In the genomic region with DNA sequence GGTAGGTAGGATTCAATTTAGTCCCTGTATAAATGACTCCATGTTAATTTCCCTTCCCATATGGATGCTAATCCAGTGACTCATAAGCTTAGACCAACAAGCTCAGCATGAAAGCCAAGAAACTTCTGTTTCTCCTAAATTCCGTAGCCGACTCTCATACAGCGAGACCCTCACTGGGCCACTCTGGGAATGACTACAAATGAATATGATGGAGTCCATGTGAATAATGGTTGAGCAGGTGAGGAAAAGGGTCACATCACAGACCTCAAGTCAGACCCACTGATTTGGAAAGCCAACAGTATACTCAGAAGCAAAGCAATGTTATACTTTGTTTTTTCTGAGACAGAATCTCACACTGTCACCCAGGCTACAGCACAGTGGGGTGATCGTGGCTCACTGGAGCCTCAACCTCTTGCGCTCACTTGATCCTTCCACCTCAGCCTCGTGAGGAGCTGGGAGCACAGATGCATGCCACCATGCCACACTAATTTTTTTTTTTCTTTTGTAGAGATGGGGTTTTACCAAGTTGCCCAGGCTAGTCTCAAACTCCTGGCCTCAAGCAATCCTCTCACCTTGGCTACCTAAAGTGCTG, we compare ENCODE assay signal across 10 cellular contexts. TPM values are rescaled to one million over a fixed set of nuclear protein-coding genes. Genes with fewer than 3 reads are reported as not detected.
DNase-seq lines count a peak whose midpoint lies in the region; ATAC-seq, FAIRE-seq and TF ChIP-seq lines count a peak whose summit lies in the region.
"Had no signal": no experiment of that assay in that cellular context is flagged by ENCODE, and none has a peak within 500 bp of the region (broad histone marks: within the 10 kb centered on the region; RNA-seq: fewer than 3 reads in every experiment).

No MANE protein-coding gene starts in this region.

- DNase-seq in GM23338 (ENCODE audit: low spot score): peak; percentile 53
- peak; percentile 39 for DNase-seq in RCC 7860 (ENCODE audit: low spot score)
- peak; percentile 78 to 94 for DNase-seq in fibroblast of lung (ENCODE audit: low read depth in 2 of 2)
- DNase-seq in skeletal muscle cell (ENCODE audit: low read depth): peak; percentile 55
- DNase-seq in GM10266 (ENCODE audit: extremely low spot score): no peak
- no peak for DNase-seq in putamen (ENCODE audit: low spot score)
- no peak for DNase-seq in lower lobe of right lung
- DNase-seq: midbrain, NCI-H187 had no signal

- H3K9me3 Mint-ChIP-seq in GM23338: no peaks in the 10 kb centered on the region

- H3K4me2 ChIP-seq in GM23338 (no peak overlapping the region), fibroblast of lung (ENCODE audit: extremely low read depth, insufficient read depth, low read length) (no peak overlapping the region)

- H3K36me3 Mint-ChIP-seq in GM23338 (ENCODE audit: low read depth): peaks cover 59% of the 10 kb centered on the region

- 0 out of 2 replicates have a peak, but pooled peaks cover 8% of the 10 kb centered on the region for H3K79me2 ChIP-seq in GM23338 (replicated peaks; ENCODE audit: insufficient read depth)
- no peaks in the 10 kb centered on the region for H3K79me2 ChIP-seq in fibroblast of lung (ENCODE audit: control insufficient read depth, insufficient read depth, low read length)

- H3K4me1 ChIP-seq in GM23338 (ENCODE audit: insufficient read depth) (no peaks in the 10 kb centered on the region), fibroblast of lung (ENCODE audit: control insufficient read depth, extremely low read depth, insufficient read depth, low read length) (peaks cover 11% of the 10 kb centered on the region), lower lobe of right lung (peaks cover 8% of the 10 kb centered on the region)

- H3K36me3 ChIP-seq in GM23338 (ENCODE audit: insufficient read depth) (peaks cover 49% of the 10 kb centered on the region), fibroblast of lung (ENCODE audit: control insufficient read depth, insufficient read depth, low read length) (peaks cover 17% of the 10 kb centered on the region), lower lobe of right lung (peaks cover 58% of the 10 kb centered on the region)

- peaks cover 10% of the 10 kb centered on the region; the same call in 2 of the 3 replicates for H3K4me1 Mint-ChIP-seq in GM23338

- no peaks in the 10 kb centered on the region for H3K27me3 Mint-ChIP-seq in GM23338 (ENCODE audit: insufficient read depth, low read depth, poor library complexity)

- H3K9ac ChIP-seq in fibroblast of lung (ENCODE audit: insufficient read depth, low read length): no peak overlapping the region

- no peaks in the 10 kb centered on the region for H3K9me2 ChIP-seq in GM23338 (ENCODE audit: insufficient read depth)

- H3K4me3 Mint-ChIP-seq in GM23338: no peak overlapping the region

- intact Hi-C loops in lower lobe of right lung (cut with DNase I): no loop called here

- H3K27ac ChIP-seq in GM23338 (ENCODE audit: low read depth) (peak overlapping the region; percentile 91), fibroblast of lung (ENCODE audit: insufficient read depth, low read length) (peak overlapping the region; percentile 41), lower lobe of right lung (no peak overlapping the region)

- no peaks in the 10 kb centered on the region for H3K9me3 ChIP-seq in fibroblast of lung (ENCODE audit: control insufficient read depth, insufficient read depth, low read depth, low read length)
- no peaks in the 10 kb centered on the region for H3K9me3 ChIP-seq in lower lobe of right lung

- no peaks in the 10 kb centered on the region for H3K27me3 ChIP-seq in GM23338 (ENCODE audit: insufficient read depth)
- H3K27me3 ChIP-seq in fibroblast of lung (ENCODE audit: control insufficient read depth, insufficient read depth, low read length): no peaks in the 10 kb centered on the region
- no peaks in the 10 kb centered on the region for H3K27me3 ChIP-seq in lower lobe of right lung (ENCODE audit: low read depth)

- ATAC-seq in GM23338 (peak; percentile 34), lower lobe of right lung (no peak)

- H2AFZ ChIP-seq in GM23338 (no peak overlapping the region), fibroblast of lung (ENCODE audit: low read length) (no peak overlapping the region)

- peak overlapping the region; percentile 79 for H3K27ac Mint-ChIP-seq in GM23338

- peaks cover 14% of the 10 kb centered on the region for H4K20me1 ChIP-seq in GM23338 (replicated peaks; ENCODE audit: insufficient read depth)
- no peaks in the 10 kb centered on the region for H4K20me1 ChIP-seq in fibroblast of lung (ENCODE audit: control insufficient read depth, extremely low read depth, insufficient read depth, low read length)

- TF ChIP-seq CTCF in GM23338 (conservative IDR thresholded peaks at IDR 0.05; ENCODE audit: low read depth in 2 of 2) (no peak), fibroblast of lung (conservative IDR thresholded peaks at IDR 0.05 in 1 of 2, IDR thresholded peaks at IDR 0.05 in 1 of 2; ENCODE audit: low read depth in 1 of 2, low read length in 2 of 2) (no peak), GM10266 (IDR thresholded peaks at IDR 0.05; ENCODE audit: control insufficient read depth, insufficient read depth, low read depth, missing control alignments) (no peak), lower lobe of right lung (IDR thresholded peaks at IDR 0.05) (no peak)

- H3F3A ChIP-seq in GM23338 (replicated peaks; ENCODE audit: low read depth): peaks cover 37% of the 10 kb centered on the region

- H3K4me3 ChIP-seq in GM23338 (no peak overlapping the region), fibroblast of lung (replicated peaks in 1 of 4; ENCODE audit: control extremely low read depth in 1 of 4, insufficient read depth in 1 of 4, low read depth in 3 of 4, low read length in 4 of 4) (no peak overlapping the region), skeletal muscle cell (ENCODE audit: low read depth, low read length) (no peak overlapping the region), lower lobe of right lung (no peak overlapping the region)

- no peak for FAIRE-seq in RCC 7860 (lab: Jason Lieb, UNC)
- FAIRE-seq: endometrium had no signal

TF ChIP-seq in GM23338, 12 proteins besides CTCF, POLR2A, EP300 and RAD21:
- TF ChIP-seq, protein P1, sequence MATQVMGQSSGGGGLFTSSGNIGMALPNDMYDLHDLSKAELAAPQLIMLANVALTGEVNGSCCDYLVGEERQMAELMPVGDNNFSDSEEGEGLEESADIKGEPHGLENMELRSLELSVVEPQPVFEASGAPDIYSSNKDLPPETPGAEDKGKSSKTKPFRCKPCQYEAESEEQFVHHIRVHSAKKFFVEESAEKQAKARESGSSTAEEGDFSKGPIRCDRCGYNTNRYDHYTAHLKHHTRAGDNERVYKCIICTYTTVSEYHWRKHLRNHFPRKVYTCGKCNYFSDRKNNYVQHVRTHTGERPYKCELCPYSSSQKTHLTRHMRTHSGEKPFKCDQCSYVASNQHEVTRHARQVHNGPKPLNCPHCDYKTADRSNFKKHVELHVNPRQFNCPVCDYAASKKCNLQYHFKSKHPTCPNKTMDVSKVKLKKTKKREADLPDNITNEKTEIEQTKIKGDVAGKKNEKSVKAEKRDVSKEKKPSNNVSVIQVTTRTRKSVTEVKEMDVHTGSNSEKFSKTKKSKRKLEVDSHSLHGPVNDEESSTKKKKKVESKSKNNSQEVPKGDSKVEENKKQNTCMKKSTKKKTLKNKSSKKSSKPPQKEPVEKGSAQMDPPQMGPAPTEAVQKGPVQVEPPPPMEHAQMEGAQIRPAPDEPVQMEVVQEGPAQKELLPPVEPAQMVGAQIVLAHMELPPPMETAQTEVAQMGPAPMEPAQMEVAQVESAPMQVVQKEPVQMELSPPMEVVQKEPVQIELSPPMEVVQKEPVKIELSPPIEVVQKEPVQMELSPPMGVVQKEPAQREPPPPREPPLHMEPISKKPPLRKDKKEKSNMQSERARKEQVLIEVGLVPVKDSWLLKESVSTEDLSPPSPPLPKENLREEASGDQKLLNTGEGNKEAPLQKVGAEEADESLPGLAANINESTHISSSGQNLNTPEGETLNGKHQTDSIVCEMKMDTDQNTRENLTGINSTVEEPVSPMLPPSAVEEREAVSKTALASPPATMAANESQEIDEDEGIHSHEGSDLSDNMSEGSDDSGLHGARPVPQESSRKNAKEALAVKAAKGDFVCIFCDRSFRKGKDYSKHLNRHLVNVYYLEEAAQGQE (IDR thresholded peaks at IDR 0.05; ENCODE audit: unreplicated experiment): no peak

RNA-seq across cellular contexts. Expression of a gene that starts 14.6 kb away (rescaled TPM):
- 298 and 349 TPM in 2 replicates for total RNA-seq in GM23338 (2014; rRNA removed; shearing (Covaris generic))
- polyA plus RNA-seq in GM23338 (2016; fragmentation: Nextera tagmentation; extraction: Ambion mirVana) (370 and 495 TPM in 2 replicates), fibroblast of lung (153 and 158 TPM in 2 replicates)
- total RNA-seq in fibroblast of lung (40.5 and 56.2 TPM in 2 replicates), lower lobe of right lung (133 TPM)
- polyA plus RNA-seq in fibroblast of lung (2012): 100 and 104 TPM in 2 replicates
- 3.1 and 6.7 TPM in 2 replicates for polyA minus RNA-seq in fibroblast of lung (ENCODE audit: low replicate concordance)

RNA-seq across cellular contexts. Expression of a gene that starts 39.7 kb away (rescaled TPM):
- 32.7 and 61.3 TPM in 2 replicates for total RNA-seq in GM23338 (2014; rRNA removed; shearing (Covaris generic))
- polyA plus RNA-seq in GM23338 (2016; fragmentation: Nextera tagmentation; extraction: Ambion mirVana) (42.2 and 49.8 TPM in 2 replicates), fibroblast of lung (48.9 and 60.4 TPM in 2 replicates)
- total RNA-seq in fibroblast of lung (37.5 and 52.8 TPM in 2 replicates), lower lobe of right lung (66.3 TPM)
- polyA plus RNA-seq in fibroblast of lung (2012): 35.6 and 39.9 TPM in 2 replicates
- 21.8 and 27.5 TPM in 2 replicates for polyA minus RNA-seq in fibroblast of lung (ENCODE audit: low replicate concordance)

Comparison
In these comparisons a context has a peak if more than half of its experiments do, and no peak if none do; other contexts are left out.
1. DNase-seq: peak in GM23338 (single experiment), RCC 7860 (single experiment), fibroblast of lung (2 of 2) and skeletal muscle cell (single experiment); none in GM10266 (single experiment), putamen (single experiment) and lower lobe of right lung (single experiment).